In the genomic region with DNA sequence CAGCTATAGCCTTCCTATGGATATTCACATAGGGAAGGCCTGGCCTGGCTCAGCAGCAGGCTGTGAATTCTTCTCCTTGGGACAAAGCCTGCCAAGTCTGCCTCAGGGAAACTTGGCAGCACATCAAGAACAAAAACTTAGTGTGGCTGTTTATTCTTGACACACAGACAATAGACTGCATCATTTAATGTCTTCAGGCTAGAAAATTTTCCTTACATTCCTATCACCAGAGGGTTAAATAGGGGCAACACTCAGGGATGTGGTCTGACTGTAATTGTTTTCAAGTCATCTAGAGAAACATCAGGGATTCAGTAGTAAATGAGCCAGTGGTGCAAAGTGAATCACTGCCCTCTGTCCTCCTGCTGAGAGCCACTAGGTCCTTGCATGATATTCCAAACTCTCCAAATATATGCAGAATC, we compare ENCODE assay signal across 10 cellular contexts.
DNase-seq lines count a peak whose midpoint lies in the region; ATAC-seq, FAIRE-seq and TF ChIP-seq lines count a peak whose summit lies in the region.
"Had no signal": no experiment of that assay in that cellular context is flagged by ENCODE, and none has a peak within 500 bp of the region (broad histone marks: within the 10 kb centered on the region; RNA-seq: fewer than 3 reads in every experiment).

No MANE protein-coding gene starts in this region.

- H3K27ac ChIP-seq in IMR-90 (ENCODE audit: insufficient read depth, low read length), result no peak overlapping the region
- peak overlapping the region in 1 of 2 donors; percentile 80 for H3K27ac ChIP-seq in lung (ENCODE audit: low read depth in 1 of 2, low read length in 1 of 2)
- peak overlapping the region; percentile 12 for H3K27ac ChIP-seq in upper lobe of right lung
- H3K27ac ChIP-seq in small intestine (ENCODE audit: low read depth in 1 of 2, low read length in 1 of 2), result no peak overlapping the region

- no peak for TF ChIP-seq POLR2A in IMR-90 (IDR thresholded peaks at IDR 0.05; ENCODE audit: low read depth, low read length)

- H3K9me3 ChIP-seq in IMR-90 (ENCODE audit: control insufficient read depth, insufficient read depth, low read length), result no peaks in the 10 kb centered on the region
- H3K9me3 ChIP-seq in lung (ENCODE audit: control insufficient read depth in 2 of 2, insufficient read depth in 1 of 2, low read length in 1 of 2), result no peaks in the 10 kb centered on the region
- no peaks in the 10 kb centered on the region for H3K9me3 ChIP-seq in upper lobe of right lung
- H3K9me3 ChIP-seq in small intestine (ENCODE audit: control insufficient read depth, low read depth), result no peaks in the 10 kb centered on the region

- H3K79me1 ChIP-seq in IMR-90 (ENCODE audit: low read depth in 1 of 2, low read length in 2 of 2), result 0 out of 4 replicates have a peak, but pooled peaks cover 0 to 3% of the 10 kb centered on the region in 2 experiments

- H3K18ac ChIP-seq in IMR-90 (ENCODE audit: low read depth, low read length), result no peak overlapping the region

- H3K4me3 ChIP-seq in IMR-90 (ENCODE audit: insufficient read depth, low read depth, low read length), result no peak overlapping the region
- H3K4me3 ChIP-seq in choroid plexus epithelial cell (ENCODE audit: low read depth, low read length), result no peak overlapping the region
- H3K4me3 ChIP-seq in lung, result no peak overlapping the region
- H3K4me3 ChIP-seq in upper lobe of right lung, result no peak overlapping the region
- no peak overlapping the region for H3K4me3 ChIP-seq in small intestine (ENCODE audit: low read depth in 1 of 2, low read length in 2 of 2)

- H2AFZ ChIP-seq in IMR-90 (replicated peaks; ENCODE audit: low read length, poor library complexity), result no peak overlapping the region

- H3K27me3 Mint-ChIP-seq in activated naive CD8-positive, alpha-beta T cell treated with anti-CD3 and anti-CD28 coated beads, Interleukin-2, amount 50 U/mL, for 24 hours, result no peaks in the 10 kb centered on the region

- H3K36me3 ChIP-seq in IMR-90 (ENCODE audit: control insufficient read depth, insufficient read depth, low read length), result no peaks in the 10 kb centered on the region
- H3K36me3 ChIP-seq in lung (ENCODE audit: control insufficient read depth in 2 of 2, insufficient read depth in 2 of 2, low read length in 2 of 2), result peaks cover 0 to 1% of the 10 kb centered on the region in 2 donors
- no peaks in the 10 kb centered on the region for H3K36me3 ChIP-seq in upper lobe of right lung
- H3K36me3 ChIP-seq in small intestine (ENCODE audit: control insufficient read depth in 2 of 2, insufficient read depth in 2 of 2, low read length in 2 of 2), result no peaks in the 10 kb centered on the region

- in situ Hi-C loops in IMR-90 (cut with MboI; ENCODE audit: low sequenced_read_pairs), result no loop called here

- H4K20me1 ChIP-seq in IMR-90 (ENCODE audit: insufficient read depth, low read length), result no peaks in the 10 kb centered on the region

- H3K14ac ChIP-seq in IMR-90 (replicated peaks; ENCODE audit: low read depth, low read length), result no peak overlapping the region

- H3K4me1 ChIP-seq in IMR-90 (ENCODE audit: control insufficient read depth, insufficient read depth, low read length) (peaks cover 4% of the 10 kb centered on the region; the same call in 1 of the 2 replicates), lung (ENCODE audit: control insufficient read depth in 2 of 2, insufficient read depth in 2 of 2, low read length in 2 of 2) (peaks cover 0 to 11% of the 10 kb centered on the region in 2 donors), upper lobe of right lung (peaks cover 16% of the 10 kb centered on the region), small intestine (ENCODE audit: control insufficient read depth in 2 of 2, insufficient read depth in 1 of 2, low read depth in 1 of 2, low read length in 1 of 2) (no peaks in the 10 kb centered on the region)

- dilution Hi-C loops in IMR-90 (cut with HindIII; ENCODE audit: low sequenced_read_pairs, unreplicated experiment), result no loop called here

- no peak overlapping the region for H2BK120ac ChIP-seq in IMR-90 (ENCODE audit: low read depth, low read length)

- intact Hi-C loops in IMR-90 (cut with micrococcal nuclease), result no loop called here
- intact Hi-C loops in upper lobe of right lung (cut with DNase I), result no loop called here

- CTCF ChIA-PET in IMR-90 (lab: Yijun Ruan, JAX), result no interaction called here

- H3K4me2 ChIP-seq in IMR-90 (ENCODE audit: low read depth, low read length), result no peak overlapping the region

- H3K4ac ChIP-seq in IMR-90 (ENCODE audit: low read depth, low read length), result no peak overlapping the region

- H2BK15ac ChIP-seq in IMR-90 (ENCODE audit: low read depth, low read length), result no peak overlapping the region

- no peak overlapping the region for H3K4me3 Mint-ChIP-seq in activated naive CD8-positive, alpha-beta T cell treated with anti-CD3 and anti-CD28 coated beads, Interleukin-2, amount 50 U/mL, for 24 hours
- H3K4me3 Mint-ChIP-seq: stimulated activated effector memory CD8-positive, alpha-beta T cell treated with anti-CD3 and anti-CD28 coated beads, Interleukin-12 subunit alpha, Interleukin-12 subunit beta, amount 100 ng/mL, for 72 hours had no signal

- H3K56ac ChIP-seq in IMR-90 (ENCODE audit: extremely low read depth, insufficient read depth, low read length), result no peak overlapping the region

- H4K5ac ChIP-seq in IMR-90 (ENCODE audit: low read depth, low read length), result no peak overlapping the region

- no peak overlapping the region for H3K23ac ChIP-seq in IMR-90 (ENCODE audit: low read depth, low read length)

- H2BK5ac ChIP-seq in IMR-90 (ENCODE audit: low read depth, low read length, poor library complexity, severe bottlenecking), result no peak overlapping the region

- peak; percentile 57 for ATAC-seq in IMR-90 (ENCODE audit: low read depth)
- peak; percentile 29 for ATAC-seq in lung (ENCODE audit: insufficient read depth, low FRiP score)
- ATAC-seq in upper lobe of right lung, result peak; percentile 55
- no peak for ATAC-seq in activated naive CD8-positive, alpha-beta T cell treated with anti-CD3 and anti-CD28 coated beads, Interleukin-2, amount 50 U/mL, for 24 hours
- no peak for ATAC-seq in HG03521 (IDR thresholded peaks at IDR 0.05; ENCODE audit: unreplicated experiment)
- ATAC-seq: stimulated activated effector memory CD8-positive, alpha-beta T cell treated with anti-CD3 and anti-CD28 coated beads, Interleukin-12 subunit alpha, Interleukin-12 subunit beta, amount 100 ng/mL, for 72 hours had no signal

- FAIRE-seq in small intestine (lab: Jason Lieb, UNC), result no peak

- H2AK5ac ChIP-seq in IMR-90 (ENCODE audit: low read depth, low read length), result no peak overlapping the region

- POLR2A ChIA-PET in IMR-90 (lab: Charles Lee; ENCODE audit: unreplicated experiment), result no interaction called here

- H4K91ac ChIP-seq in IMR-90 (ENCODE audit: insufficient read depth, low read depth, low read length), result no peak overlapping the region

- H3K9me3 Mint-ChIP-seq in activated naive CD8-positive, alpha-beta T cell treated with anti-CD3 and anti-CD28 coated beads, Interleukin-2, amount 50 U/mL, for 24 hours, result no peaks in the 10 kb centered on the region

- H3K27me3 ChIP-seq in IMR-90 (ENCODE audit: control insufficient read depth, insufficient read depth, low read length) (no peaks in the 10 kb centered on the region), lung (ENCODE audit: control insufficient read depth, insufficient read depth) (no peaks in the 10 kb centered on the region), upper lobe of right lung (no peaks in the 10 kb centered on the region), small intestine (ENCODE audit: control insufficient read depth in 2 of 2, insufficient read depth in 2 of 2, low read length in 2 of 2) (no peaks in the 10 kb centered on the region)

- no TSS peak for BruUV-seq in IMR-90 (replicated peaks; lab: Mats Ljungman, UMichigan)

- H3K9me1 ChIP-seq in IMR-90 (ENCODE audit: insufficient read depth, low read length), result no peaks in the 10 kb centered on the region; the same call in 1 of the 2 replicates

- H4K8ac ChIP-seq in IMR-90 (ENCODE audit: low read depth in 2 of 2, low read length in 2 of 2), result no peak overlapping the region

- no peak for TF ChIP-seq RAD21 in IMR-90 (IDR thresholded peaks at IDR 0.05; ENCODE audit: low read length)

- DNase-seq in IMR-90 (peak; percentile 71), choroid plexus epithelial cell (ENCODE audit: low read depth) (peak; percentile 84), lung (ENCODE audit: low spot score) (no peak), upper lobe of right lung (no peak), NCI-H1694 (lab: John Stamatoyannopoulos, UW) (no peak), small intestine (no peak)
- DNase-seq in activated naive CD8-positive, alpha-beta T cell treated with anti-CD3 and anti-CD28 coated beads, Interleukin-2, amount 50 U/mL, for 24 hours, result no peak
- DNase-seq: NCI-H187 treated with DMSO at 0.1 percent for 48 hours had no signal

- no peak overlapping the region for H3K27ac Mint-ChIP-seq in activated naive CD8-positive, alpha-beta T cell treated with anti-CD3 and anti-CD28 coated beads, Interleukin-2, amount 50 U/mL, for 24 hours
- H3K27ac Mint-ChIP-seq: stimulated activated effector memory CD8-positive, alpha-beta T cell treated with anti-CD3 and anti-CD28 coated beads, Interleukin-12 subunit alpha, Interleukin-12 subunit beta, amount 100 ng/mL, for 72 hours had no signal

- H3K36me3 Mint-ChIP-seq in activated naive CD8-positive, alpha-beta T cell treated with anti-CD3 and anti-CD28 coated beads, Interleukin-2, amount 50 U/mL, for 24 hours (ENCODE audit: low read depth), result no peaks in the 10 kb centered on the region
- H3K36me3 Mint-ChIP-seq: stimulated activated effector memory CD8-positive, alpha-beta T cell treated with anti-CD3 and anti-CD28 coated beads, Interleukin-12 subunit alpha, Interleukin-12 subunit beta, amount 100 ng/mL, for 72 hours had no signal

- no peaks in the 10 kb centered on the region for H3K4me1 Mint-ChIP-seq in activated naive CD8-positive, alpha-beta T cell treated with anti-CD3 and anti-CD28 coated beads, Interleukin-2, amount 50 U/mL, for 24 hours
- H3K4me1 Mint-ChIP-seq: stimulated activated effector memory CD8-positive, alpha-beta T cell treated with anti-CD3 and anti-CD28 coated beads, Interleukin-12 subunit alpha, Interleukin-12 subunit beta, amount 100 ng/mL, for 72 hours had no signal

- no peak overlapping the region for H2BK20ac ChIP-seq in IMR-90 (ENCODE audit: low read depth, low read length)

- H2AK9ac ChIP-seq in IMR-90 (replicated peaks; ENCODE audit: low read depth, low read length, poor library complexity), result no peak overlapping the region

- no peak overlapping the region for H3K9ac ChIP-seq in IMR-90 (ENCODE audit: low read depth, low read length)

- TF ChIP-seq CTCF in IMR-90 (conservative IDR thresholded peaks at IDR 0.05; ENCODE audit: low read depth, low read length) (no peak), choroid plexus epithelial cell (conservative IDR thresholded peaks at IDR 0.05; ENCODE audit: low read depth, low read length) (no peak), lung (IDR thresholded peaks at IDR 0.05; ENCODE audit: control extremely low read depth, extremely low read depth) (no peak), upper lobe of right lung (IDR thresholded peaks at IDR 0.05) (no peak)

TF ChIP-seq in IMR-90, 13 proteins besides CTCF, POLR2A, EP300 and RAD21 (continues in another document):
- TF ChIP-seq RFX5 (IDR thresholded peaks at IDR 0.05; ENCODE audit: low read depth, low read length) (no peak), CHD1 (IDR thresholded peaks at IDR 0.05; ENCODE audit: low read depth, low read length) (no peak), MAFK (IDR thresholded peaks at IDR 0.05; ENCODE audit: low read depth, low read length) (no peak), RCOR1 (IDR thresholded peaks at IDR 0.05; ENCODE audit: insufficient replicate concordance, low read length) (no peak)

Comparison
In these comparisons a context has a peak if more than half of its experiments do, and no peak if none do; other contexts are left out.
1. ATAC-seq: peak in IMR-90 (single experiment), lung (single experiment) and upper lobe of right lung (single experiment); none in activated naive CD8-positive, alpha-beta T cell treated with anti-CD3 and anti-CD28 coated beads, Interleukin-2, amount 50 U/mL, for 24 hours (single experiment) and HG03521 (single experiment).
2. DNase-seq: peak in IMR-90 (single experiment) and choroid plexus epithelial cell (single experiment); none in lung (single experiment), upper lobe of right lung (single experiment), activated naive CD8-positive, alpha-beta T cell treated with anti-CD3 and anti-CD28 coated beads, Interleukin-2, amount 50 U/mL, for 24 hours (single experiment), NCI-H1694 (single experiment) and small intestine (single experiment).